20 cellular contexts compared by ENCODE assay signal in genomic region chr7:53095731-53096501, GRCh38.
"Had no signal": no experiment of that assay in that cellular context is flagged by ENCODE, and none has a peak within 500 bp of the region (broad histone marks: within the 10 kb centered on the region; RNA-seq: fewer than 3 reads in every experiment).

No MANE protein-coding gene starts in this region.

- H3K27me3 ChIP-seq: sigmoid colon, stomach, transverse colon had no signal

- ATAC-seq: naive thymus-derived CD4-positive, alpha-beta T cell; psoas muscle had no signal

- H3K4me3 ChIP-seq: coronary artery, psoas muscle, sigmoid colon, skin epidermis, stomach, thoracic aorta, transverse colon had no signal

- FAIRE-seq: islet of Langerhans had no signal

- H3K27ac ChIP-seq: coronary artery, psoas muscle, sigmoid colon, skin epidermis, stomach, thoracic aorta, transverse colon had no signal

- H3K9me3 ChIP-seq: psoas muscle, sigmoid colon, thoracic aorta, transverse colon had no signal

- H3K36me3 ChIP-seq: sigmoid colon, stomach, thoracic aorta, transverse colon had no signal

- DNase-seq: effector CD4-positive, alpha-beta T cell; endodermal cell; foreskin melanocyte; head of caudate nucleus; hippocampal formation; kidney glomerular epithelial cell; mesendoderm; naive thymus-derived CD4-positive, alpha-beta T cell; nephron progenitor cell; psoas muscle; sigmoid colon; stimulated activated CD4-positive, alpha-beta T cell treated with anti-CD3 and anti-CD28 coated beads, Interleukin-12 subunit alpha, Interleukin-12 subunit beta, amount 100 ng/mL, for 4 hours; stimulated activated naive CD4-positive, alpha-beta T cell; stomach; substantia nigra; transverse colon had no signal

- H3K4me1 ChIP-seq: psoas muscle, sigmoid colon, stomach, transverse colon had no signal
